1 cellular context compared by ENCODE assay signal in genomic region chr21:38798481-38798882, GRCh38.
TF ChIP-seq lines count a peak whose summit lies in the region.

No MANE protein-coding gene starts in this region.

TF ChIP-seq in HCT116, 20 proteins besides CTCF, POLR2A, EP300 and RAD21 (continued from another document):
- no peak for TF ChIP-seq REST (IDR thresholded peaks at IDR 0.05; ENCODE audit: low read depth)
- TF ChIP-seq ZNF274 (IDR thresholded peaks at IDR 0.05; ENCODE audit: low read depth, low read length) = no peak
- no peak for TF ChIP-seq CEBPB (IDR thresholded peaks at IDR 0.05; ENCODE audit: low read depth)
- no peak for TF ChIP-seq SRF (IDR thresholded peaks at IDR 0.05; ENCODE audit: low read depth)
- peak; percentile 74 for TF ChIP-seq YY1 (IDR thresholded peaks at IDR 0.05; ENCODE audit: extremely low read depth, insufficient replicate concordance, low read depth, low read length)
- TF ChIP-seq, protein P1, sequence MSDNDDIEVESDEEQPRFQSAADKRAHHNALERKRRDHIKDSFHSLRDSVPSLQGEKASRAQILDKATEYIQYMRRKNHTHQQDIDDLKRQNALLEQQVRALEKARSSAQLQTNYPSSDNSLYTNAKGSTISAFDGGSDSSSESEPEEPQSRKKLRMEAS (IDR thresholded peaks at IDR 0.05) = no peak
TF ChIP-seq in HCT116: peak in this region for 3.
